In genomic region chr2:120538691-120539420, GRCh38 we compare ENCODE assay signal across 1 cellular context.
TF ChIP-seq lines count a peak whose summit lies in the region.

No MANE protein-coding gene starts in this region.

TF ChIP-seq in IMR-90, 13 proteins besides CTCF, POLR2A, EP300 and RAD21 (continued from another document):
- TF ChIP-seq USF2 (IDR thresholded peaks at IDR 0.05; ENCODE audit: low read depth, low read length): no peak
